8 cellular contexts compared by ENCODE assay signal in genomic region chr13:32537580-32538233, GRCh38. TPM values are rescaled to one million over a fixed set of nuclear protein-coding genes. Genes with fewer than 3 reads are reported as not detected.
DNase-seq lines count a peak whose midpoint lies in the region; ATAC-seq and TF ChIP-seq lines count a peak whose summit lies in the region.

No MANE protein-coding gene starts in this region.

- H3K56ac ChIP-seq in H9 (ENCODE audit: insufficient read length, low read depth, low read length): no peak overlapping the region

- H4K8ac ChIP-seq in H9 (replicated peaks; ENCODE audit: insufficient read length, low read depth, low read length) (no peak overlapping the region), mesenchymal stem cell (ENCODE audit: low read length) (peak overlapping the region; percentile 95)

- H3K4me3 Mint-ChIP-seq in H9: peak overlapping the region; percentile 96 to 97

- no peak overlapping the region for H3T11ph ChIP-seq in H9 (ENCODE audit: low read length)

- peaks cover 0 to 35% of the 10 kb centered on the region in 2 experiments for H3K36me3 ChIP-seq in mesenchymal stem cell (ENCODE audit: control insufficient read depth in 1 of 2, insufficient read depth in 2 of 2, low read depth in 1 of 2, low read length in 2 of 2)

- H2AK5ac ChIP-seq in H9 (ENCODE audit: insufficient read length, low read length) (no peak overlapping the region), mesenchymal stem cell (ENCODE audit: low read length, severe bottlenecking) (peak overlapping the region; percentile 60)

- H3K4me3 ChIP-seq in choroid plexus epithelial cell (ENCODE audit: low read depth, low read length) (peak overlapping the region; percentile 92), mesenchymal stem cell (ENCODE audit: insufficient read depth in 1 of 2, low read depth in 1 of 2, low read length in 2 of 2) (peak overlapping the region; percentile 77 to 86)

- H3K79me1 ChIP-seq in H9 (ENCODE audit: insufficient read depth, low read depth, low read length, poor library complexity, severe bottlenecking) (no peaks in the 10 kb centered on the region), mesenchymal stem cell (replicated peaks; ENCODE audit: low read length, poor library complexity, severe bottlenecking) (no peaks in the 10 kb centered on the region)

- no peak overlapping the region for H2BK20ac ChIP-seq in H9 (ENCODE audit: low read depth, low read length, poor library complexity, severe bottlenecking)

- H3K23ac ChIP-seq in H9 (ENCODE audit: insufficient read length, low read depth, low read length): no peak overlapping the region
- H3K23ac ChIP-seq in mesenchymal stem cell (ENCODE audit: low read length in 2 of 2): no peak overlapping the region

- H3K14ac ChIP-seq in H9 (ENCODE audit: insufficient read depth, low read length): peak overlapping the region; percentile 42
- peak overlapping the region in 1 of 2 experiments; percentile 25 for H3K14ac ChIP-seq in mesenchymal stem cell (ENCODE audit: low read length in 2 of 2)

- H3K36me3 Mint-ChIP-seq in H9 (ENCODE audit: insufficient read depth in 1 of 3, low read depth in 3 of 3): peaks cover 12 to 40% (median 34%) of the 10 kb centered on the region in 3 experiments; a peak in 6 of 7 replicates

- H2BK5ac ChIP-seq in H9 (ENCODE audit: insufficient read length, low read length): no peak overlapping the region
- no peak overlapping the region for H2BK5ac ChIP-seq in mesenchymal stem cell (ENCODE audit: low read depth, low read length, poor library complexity, severe bottlenecking)

- H3K4me1 Mint-ChIP-seq in H9: peaks cover 22 to 23% of the 10 kb centered on the region in 2 experiments

- H3K27ac Mint-ChIP-seq in H9: peak overlapping the region; percentile 98 to 99 (median 99)

- H3K27me3 ChIP-seq in H9 (ENCODE audit: insufficient read depth, low read length) (no peaks in the 10 kb centered on the region), mesenchymal stem cell (ENCODE audit: control insufficient read depth in 1 of 2, insufficient read depth in 1 of 2, low read length in 2 of 2) (no peaks in the 10 kb centered on the region)

- no peaks in the 10 kb centered on the region; a peak in 3 of 5 replicates for H3K9me3 Mint-ChIP-seq in H9

- no peak for TF ChIP-seq CTCF in H9 (conservative IDR thresholded peaks at IDR 0.05)
- TF ChIP-seq CTCF in VCaP (conservative IDR thresholded peaks at IDR 0.05): no peak
- peak; percentile 8 for TF ChIP-seq CTCF in choroid plexus epithelial cell (conservative IDR thresholded peaks at IDR 0.05; ENCODE audit: low read depth, low read length)

- H3K27ac ChIP-seq in H9 (ENCODE audit: insufficient read length, low read depth, low read length): peak overlapping the region; percentile 84
- peak overlapping the region; percentile 89 for H3K27ac ChIP-seq in VCaP
- peak overlapping the region; percentile 94 for H3K27ac ChIP-seq in mesenchymal stem cell (ENCODE audit: low read length, poor library complexity, severe bottlenecking)

- peak overlapping the region; percentile 87 for H3K9ac ChIP-seq in H9 (ENCODE audit: extremely low read depth, insufficient read length, low read length)
- H3K9ac ChIP-seq in mesenchymal stem cell (ENCODE audit: low read length): peak overlapping the region; percentile 95

- H3K4me2 ChIP-seq in H9 (ENCODE audit: insufficient read depth, insufficient read length, low read length) (peak overlapping the region; percentile 79), mesenchymal stem cell (ENCODE audit: low read length, poor library complexity, severe bottlenecking) (peak overlapping the region; percentile 53)

- H2BK15ac ChIP-seq in H9 (ENCODE audit: low read depth, low read length): no peak overlapping the region
- peak overlapping the region; percentile 13 for H2BK15ac ChIP-seq in mesenchymal stem cell (ENCODE audit: low read depth, poor library complexity, severe bottlenecking)

- H3K4ac ChIP-seq in H9 (ENCODE audit: low read depth, low read length) (no peak overlapping the region), mesenchymal stem cell (ENCODE audit: low read depth in 1 of 2, low read length in 2 of 2) (peak overlapping the region in 1 of 2 experiments; percentile 19)

- no peaks in the 10 kb centered on the region for H3K9me3 ChIP-seq in H9 (ENCODE audit: control insufficient read depth, low read depth, low read length)
- H3K9me3 ChIP-seq in mesenchymal stem cell (ENCODE audit: control insufficient read depth, low read length): no peaks in the 10 kb centered on the region

- H2AFZ ChIP-seq in H9 (ENCODE audit: low read length): no peak overlapping the region
- no peak overlapping the region for H2AFZ ChIP-seq in mesenchymal stem cell (ENCODE audit: low read depth, low read length)

- ATAC-seq in HG03442 (IDR thresholded peaks at IDR 0.05; ENCODE audit: unreplicated experiment): no peak

- H2BK12ac ChIP-seq in H9 (ENCODE audit: insufficient read length, low read depth, low read length) (no peak overlapping the region), mesenchymal stem cell (ENCODE audit: low read length in 2 of 2) (no peak overlapping the region)

- no peaks in the 10 kb centered on the region for H3K27me3 Mint-ChIP-seq in H9 (ENCODE audit: low read depth)

- H2BK120ac ChIP-seq in H9 (ENCODE audit: low read depth, low read length, poor library complexity, severe bottlenecking) (no peak overlapping the region), mesenchymal stem cell (ENCODE audit: low read depth, low read length) (peak overlapping the region; percentile 83)

- H4K20me1 ChIP-seq in H9 (ENCODE audit: control insufficient read depth, insufficient read depth, insufficient read length): no peaks in the 10 kb centered on the region

- DNase-seq in H9 (peak; percentile 29), choroid plexus epithelial cell (ENCODE audit: low read depth) (peak; percentile 28), mesenchymal stem cell (no peak), AG20443 (ENCODE audit: low spot score) (no peak), dermis blood vessel endothelial cell (no peak)
- peak; percentile 12 for DNase-seq in stimulated activated CD8-positive, alpha-beta memory T cell treated with anti-CD3 and anti-CD28 coated beads, Interleukin-7, amount 100 ng/mL, for 24 hours (ENCODE audit: low read depth)

- H3K4me1 ChIP-seq in H9 (ENCODE audit: insufficient read depth, low read length): no peaks in the 10 kb centered on the region
- peaks cover 2% of the 10 kb centered on the region for H3K4me1 ChIP-seq in mesenchymal stem cell (ENCODE audit: control insufficient read depth, insufficient read depth, low read depth, low read length)

- peak overlapping the region; percentile 9 for H4K5ac ChIP-seq in H9 (ENCODE audit: insufficient read length, low read depth, low read length)

- H3K23me2 ChIP-seq in H9 (ENCODE audit: insufficient read length, low read depth, low read length, poor library complexity, severe bottlenecking): peaks cover 9% of the 10 kb centered on the region

- 100% methylated on average over 1 of the region's 25 CpGs for WGBS in H9 (ENCODE audit: extremely low coverage, insufficient read length, low lambda C conversion rate)
- 25% methylated on average over 24 of the region's 25 CpGs for whole genome bisulfite sequencing in mesenchymal stem cell

- H3K79me2 ChIP-seq in H9 (ENCODE audit: insufficient read depth, low read length): peaks cover 2% of the 10 kb centered on the region; the same call in 1 of the 2 replicates

- H4K91ac ChIP-seq in H9 (ENCODE audit: insufficient read length, low read depth, low read length) (no peak overlapping the region), mesenchymal stem cell (ENCODE audit: low read length) (no peak overlapping the region)

- peak overlapping the region; percentile 64 for H3K18ac ChIP-seq in H9 (ENCODE audit: insufficient read length, low read depth, low read length)
- peak overlapping the region; percentile 80 to 96 for H3K18ac ChIP-seq in mesenchymal stem cell (ENCODE audit: low read depth in 1 of 2, low read length in 2 of 2)

RNA-seq across cellular contexts. Expression of gene N4BP2L2, which starts 0.9 kb away (rescaled TPM):
- 58.0 and 61.4 TPM in 2 replicates for total RNA-seq in H9 (2021)
- 57.8 TPM for polyA plus RNA-seq in mesenchymal stem cell (2013, experiment 1 of 2)
- 57.0 TPM for polyA plus RNA-seq in mesenchymal stem cell (2013, experiment 2 of 2)
- total RNA-seq in dermis blood vessel endothelial cell: 98.7 and 99.7 TPM in 2 replicates

RNA-seq across cellular contexts. Expression of gene PDS5B, which starts 48.5 kb away (rescaled TPM):
- total RNA-seq in H9 (2021) (50.0 and 50.9 TPM in 2 replicates), dermis blood vessel endothelial cell (35.7 and 40.2 TPM in 2 replicates)
- polyA plus RNA-seq in mesenchymal stem cell (2013, experiment 1 of 2): 30.1 TPM
- polyA plus RNA-seq in mesenchymal stem cell (2013, experiment 2 of 2): 27.3 TPM

Comparison
In these comparisons a context has a peak if more than half of its experiments do, and no peak if none do; other contexts are left out.
1. DNase-seq: peak in H9 (single experiment), choroid plexus epithelial cell (single experiment) and stimulated activated CD8-positive, alpha-beta memory T cell treated with anti-CD3 and anti-CD28 coated beads, Interleukin-7, amount 100 ng/mL, for 24 hours (single experiment); none in mesenchymal stem cell (single experiment), AG20443 (single experiment) and dermis blood vessel endothelial cell (single experiment).
2. Peak in every context shown above with its lines, with median percentiles within 50 percentile points of each other: H3K27ac ChIP-seq.